ENCODE assay signal across 2 cellular contexts in genomic region chr1:201637282-201638076, GRCh38.
TF ChIP-seq lines count a peak whose summit lies in the region.

No MANE protein-coding gene starts in this region.

TF ChIP-seq in HCT116, 20 proteins besides CTCF, POLR2A, EP300 and RAD21:
- TF ChIP-seq CEBPB (IDR thresholded peaks at IDR 0.05; ENCODE audit: low read depth): no peak
- no peak for TF ChIP-seq ATF3 (IDR thresholded peaks at IDR 0.05)
- TF ChIP-seq POLR2AphosphoS5 (IDR thresholded peaks at IDR 0.05; ENCODE audit: low read depth, low read length): no peak
- TF ChIP-seq EGR1 (IDR thresholded peaks at IDR 0.05; ENCODE audit: low read depth): no peak
TF ChIP-seq in HCT116: peak in this region for 0.

TF ChIP-seq in K562, 482 proteins besides CTCF, POLR2A, EP300 and RAD21:
- TF ChIP-seq BMI1 (IDR thresholded peaks at IDR 0.05; ENCODE audit: low read length) (peak; percentile 32; the same call in 1 of the 2 replicates), MAFG (tag; conservative IDR thresholded peaks at IDR 0.05) (no peak), ZHX1 (conservative IDR thresholded peaks at IDR 0.05; ENCODE audit: low read length) (no peak), ATF3 (IDR thresholded peaks at IDR 0.05) (peak; percentile 63), ATF3 (CRISPR knock-in tag; conservative IDR thresholded peaks at IDR 0.05) (no peak), CSDE1 (IDR thresholded peaks at IDR 0.05) (peak in 1 of 2 experiments; percentile 59; a peak in 1 of 4 replicates), EZH2 (IDR thresholded peaks at IDR 0.05; ENCODE audit: borderline replicate concordance, low read depth, low read length) (no peak), ZNF212 (CRISPR knock-in tag; IDR thresholded peaks at IDR 0.05) (no peak), RFX1 (IDR thresholded peaks at IDR 0.05) (peak; percentile 95), FOXJ2 (tag; IDR thresholded peaks at IDR 0.05) (0 out of 2 replicates have a peak, but pooled peaks have one; percentile 31), CHD4 (IDR thresholded peaks at IDR 0.05; ENCODE audit: insufficient read depth, insufficient replicate concordance, low read depth, low read length, poor library complexity, severe bottlenecking) (no peak)
